In the genomic region with DNA sequence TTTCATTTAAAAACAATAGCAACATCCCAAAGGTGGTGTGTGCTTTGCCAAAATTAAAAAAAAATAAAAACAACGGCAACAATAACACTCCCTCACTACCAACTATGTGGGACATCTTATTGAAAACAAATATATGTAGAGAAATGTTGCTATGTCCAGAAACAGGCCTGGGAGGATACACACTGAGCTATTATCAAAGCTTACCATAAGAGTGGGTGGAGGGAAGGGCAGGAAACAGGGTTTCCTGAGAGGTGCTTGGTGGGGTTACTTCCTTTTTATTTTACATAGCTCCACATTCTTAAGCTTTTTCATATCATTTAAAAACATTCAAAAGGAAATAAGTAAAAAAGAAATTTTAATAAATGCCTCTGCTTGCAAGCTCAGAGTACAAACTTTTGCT, we compare ENCODE assay signal across 1 cellular context.
TF ChIP-seq lines count a peak whose summit lies in the region.

No MANE protein-coding gene starts in this region.

TF ChIP-seq in GM12878, 131 proteins besides CTCF, POLR2A, EP300 and RAD21:
- TF ChIP-seq, protein P1, sequence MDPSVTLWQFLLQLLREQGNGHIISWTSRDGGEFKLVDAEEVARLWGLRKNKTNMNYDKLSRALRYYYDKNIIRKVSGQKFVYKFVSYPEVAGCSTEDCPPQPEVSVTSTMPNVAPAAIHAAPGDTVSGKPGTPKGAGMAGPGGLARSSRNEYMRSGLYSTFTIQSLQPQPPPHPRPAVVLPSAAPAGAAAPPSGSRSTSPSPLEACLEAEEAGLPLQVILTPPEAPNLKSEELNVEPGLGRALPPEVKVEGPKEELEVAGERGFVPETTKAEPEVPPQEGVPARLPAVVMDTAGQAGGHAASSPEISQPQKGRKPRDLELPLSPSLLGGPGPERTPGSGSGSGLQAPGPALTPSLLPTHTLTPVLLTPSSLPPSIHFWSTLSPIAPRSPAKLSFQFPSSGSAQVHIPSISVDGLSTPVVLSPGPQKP (IDR thresholded peaks at IDR 0.05; ENCODE audit: low read depth, low read length) = no peak
- TF ChIP-seq MTA3 (IDR thresholded peaks at IDR 0.05; ENCODE audit: borderline replicate concordance, low read length) (no peak), BRCA1 (IDR thresholded peaks at IDR 0.05; ENCODE audit: low read depth, low read length) (no peak), MEF2B (IDR thresholded peaks at IDR 0.05; ENCODE audit: partially characterized antibody, poor library complexity, severe bottlenecking) (no peak), SREBF2 (IDR thresholded peaks at IDR 0.05; ENCODE audit: low read length) (no peak), TCF3 (IDR thresholded peaks at IDR 0.05; ENCODE audit: borderline replicate concordance, insufficient read depth, low read depth, low read length) (no peak), RAD51 (IDR thresholded peaks at IDR 0.05) (no peak), ESRRA (IDR thresholded peaks at IDR 0.05; ENCODE audit: low read length) (no peak), RB1 (IDR thresholded peaks at IDR 0.05; ENCODE audit: borderline replicate concordance) (no peak), NR2C2 (IDR thresholded peaks at IDR 0.05; ENCODE audit: borderline replicate concordance, control insufficient read depth, insufficient read length, low read depth) (no peak), GABPA (IDR thresholded peaks at IDR 0.05; ENCODE audit: low read depth) (no peak), FOXK2 (IDR thresholded peaks at IDR 0.05) (no peak), CBFB (IDR thresholded peaks at IDR 0.05; ENCODE audit: low read depth) (no peak), RCOR1 (conservative IDR thresholded peaks at IDR 0.05; ENCODE audit: low read depth, low read length) (no peak), YY1 (IDR thresholded peaks at IDR 0.05; ENCODE audit: low read depth, low read length) (no peak), CEBPB (IDR thresholded peaks at IDR 0.05; ENCODE audit: borderline replicate concordance in 1 of 2, low read depth in 2 of 2, low read length in 2 of 2) (no peak)
- TF ChIP-seq, protein P2, sequence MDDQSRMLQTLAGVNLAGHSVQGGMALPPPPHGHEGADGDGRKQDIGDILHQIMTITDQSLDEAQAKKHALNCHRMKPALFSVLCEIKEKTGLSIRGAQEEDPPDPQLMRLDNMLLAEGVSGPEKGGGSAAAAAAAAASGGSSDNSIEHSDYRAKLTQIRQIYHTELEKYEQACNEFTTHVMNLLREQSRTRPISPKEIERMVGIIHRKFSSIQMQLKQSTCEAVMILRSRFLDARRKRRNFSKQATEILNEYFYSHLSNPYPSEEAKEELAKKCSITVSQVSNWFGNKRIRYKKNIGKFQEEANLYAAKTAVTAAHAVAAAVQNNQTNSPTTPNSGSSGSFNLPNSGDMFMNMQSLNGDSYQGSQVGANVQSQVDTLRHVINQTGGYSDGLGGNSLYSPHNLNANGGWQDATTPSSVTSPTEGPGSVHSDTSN (IDR thresholded peaks at IDR 0.05; ENCODE audit: insufficient replicate concordance, low read depth, low read length) = no peak
- TF ChIP-seq, protein P3, sequence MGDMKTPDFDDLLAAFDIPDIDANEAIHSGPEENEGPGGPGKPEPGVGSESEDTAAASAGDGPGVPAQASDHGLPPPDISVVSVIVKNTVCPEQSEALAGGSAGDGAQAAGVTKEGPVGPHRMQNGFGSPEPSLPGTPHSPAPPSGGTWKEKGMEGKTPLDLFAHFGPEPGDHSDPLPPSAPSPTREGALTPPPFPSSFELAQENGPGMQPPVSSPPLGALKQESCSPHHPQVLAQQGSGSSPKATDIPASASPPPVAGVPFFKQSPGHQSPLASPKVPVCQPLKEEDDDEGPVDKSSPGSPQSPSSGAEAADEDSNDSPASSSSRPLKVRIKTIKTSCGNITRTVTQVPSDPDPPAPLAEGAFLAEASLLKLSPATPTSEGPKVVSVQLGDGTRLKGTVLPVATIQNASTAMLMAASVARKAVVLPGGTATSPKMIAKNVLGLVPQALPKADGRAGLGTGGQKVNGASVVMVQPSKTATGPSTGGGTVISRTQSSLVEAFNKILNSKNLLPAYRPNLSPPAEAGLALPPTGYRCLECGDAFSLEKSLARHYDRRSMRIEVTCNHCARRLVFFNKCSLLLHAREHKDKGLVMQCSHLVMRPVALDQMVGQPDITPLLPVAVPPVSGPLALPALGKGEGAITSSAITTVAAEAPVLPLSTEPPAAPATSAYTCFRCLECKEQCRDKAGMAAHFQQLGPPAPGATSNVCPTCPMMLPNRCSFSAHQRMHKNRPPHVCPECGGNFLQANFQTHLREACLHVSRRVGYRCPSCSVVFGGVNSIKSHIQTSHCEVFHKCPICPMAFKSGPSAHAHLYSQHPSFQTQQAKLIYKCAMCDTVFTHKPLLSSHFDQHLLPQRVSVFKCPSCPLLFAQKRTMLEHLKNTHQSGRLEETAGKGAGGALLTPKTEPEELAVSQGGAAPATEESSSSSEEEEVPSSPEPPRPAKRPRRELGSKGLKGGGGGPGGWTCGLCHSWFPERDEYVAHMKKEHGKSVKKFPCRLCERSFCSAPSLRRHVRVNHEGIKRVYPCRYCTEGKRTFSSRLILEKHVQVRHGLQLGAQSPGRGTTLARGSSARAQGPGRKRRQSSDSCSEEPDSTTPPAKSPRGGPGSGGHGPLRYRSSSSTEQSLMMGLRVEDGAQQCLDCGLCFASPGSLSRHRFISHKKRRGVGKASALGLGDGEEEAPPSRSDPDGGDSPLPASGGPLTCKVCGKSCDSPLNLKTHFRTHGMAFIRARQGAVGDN (IDR thresholded peaks at IDR 0.05) = no peak
- TF ChIP-seq, protein P4, sequence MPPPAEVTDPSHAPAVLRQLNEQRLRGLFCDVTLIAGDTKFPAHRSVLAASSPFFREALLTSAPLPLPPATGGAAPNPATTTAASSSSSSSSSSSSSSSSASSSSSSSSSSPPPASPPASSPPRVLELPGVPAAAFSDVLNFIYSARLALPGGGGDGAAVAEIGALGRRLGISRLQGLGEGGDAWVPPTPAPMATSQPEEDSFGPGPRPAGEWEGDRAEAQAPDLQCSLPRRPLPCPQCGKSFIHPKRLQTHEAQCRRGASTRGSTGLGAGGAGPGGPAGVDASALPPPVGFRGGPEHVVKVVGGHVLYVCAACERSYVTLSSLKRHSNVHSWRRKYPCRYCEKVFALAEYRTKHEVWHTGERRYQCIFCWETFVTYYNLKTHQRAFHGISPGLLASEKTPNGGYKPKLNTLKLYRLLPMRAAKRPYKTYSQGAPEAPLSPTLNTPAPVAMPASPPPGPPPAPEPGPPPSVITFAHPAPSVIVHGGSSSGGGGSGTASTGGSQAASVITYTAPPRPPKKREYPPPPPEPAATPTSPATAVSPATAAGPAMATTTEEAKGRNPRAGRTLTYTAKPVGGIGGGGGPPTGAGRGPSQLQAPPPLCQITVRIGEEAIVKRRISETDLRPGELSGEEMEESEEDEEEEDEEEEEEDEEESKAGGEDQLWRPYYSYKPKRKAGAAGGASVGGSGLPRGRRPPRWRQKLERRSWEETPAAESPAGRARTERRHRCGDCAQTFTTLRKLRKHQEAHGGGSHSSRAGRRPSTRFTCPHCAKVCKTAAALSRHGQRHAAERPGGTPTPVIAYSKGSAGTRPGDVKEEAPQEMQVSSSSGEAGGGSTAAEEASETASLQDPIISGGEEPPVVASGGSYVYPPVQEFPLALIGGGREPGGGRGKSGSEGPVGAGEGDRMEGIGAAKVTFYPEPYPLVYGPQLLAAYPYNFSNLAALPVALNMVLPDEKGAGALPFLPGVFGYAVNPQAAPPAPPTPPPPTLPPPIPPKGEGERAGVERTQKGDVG (CRISPR knock-in tag; IDR thresholded peaks at IDR 0.05) = no peak
- TF ChIP-seq, protein P5, sequence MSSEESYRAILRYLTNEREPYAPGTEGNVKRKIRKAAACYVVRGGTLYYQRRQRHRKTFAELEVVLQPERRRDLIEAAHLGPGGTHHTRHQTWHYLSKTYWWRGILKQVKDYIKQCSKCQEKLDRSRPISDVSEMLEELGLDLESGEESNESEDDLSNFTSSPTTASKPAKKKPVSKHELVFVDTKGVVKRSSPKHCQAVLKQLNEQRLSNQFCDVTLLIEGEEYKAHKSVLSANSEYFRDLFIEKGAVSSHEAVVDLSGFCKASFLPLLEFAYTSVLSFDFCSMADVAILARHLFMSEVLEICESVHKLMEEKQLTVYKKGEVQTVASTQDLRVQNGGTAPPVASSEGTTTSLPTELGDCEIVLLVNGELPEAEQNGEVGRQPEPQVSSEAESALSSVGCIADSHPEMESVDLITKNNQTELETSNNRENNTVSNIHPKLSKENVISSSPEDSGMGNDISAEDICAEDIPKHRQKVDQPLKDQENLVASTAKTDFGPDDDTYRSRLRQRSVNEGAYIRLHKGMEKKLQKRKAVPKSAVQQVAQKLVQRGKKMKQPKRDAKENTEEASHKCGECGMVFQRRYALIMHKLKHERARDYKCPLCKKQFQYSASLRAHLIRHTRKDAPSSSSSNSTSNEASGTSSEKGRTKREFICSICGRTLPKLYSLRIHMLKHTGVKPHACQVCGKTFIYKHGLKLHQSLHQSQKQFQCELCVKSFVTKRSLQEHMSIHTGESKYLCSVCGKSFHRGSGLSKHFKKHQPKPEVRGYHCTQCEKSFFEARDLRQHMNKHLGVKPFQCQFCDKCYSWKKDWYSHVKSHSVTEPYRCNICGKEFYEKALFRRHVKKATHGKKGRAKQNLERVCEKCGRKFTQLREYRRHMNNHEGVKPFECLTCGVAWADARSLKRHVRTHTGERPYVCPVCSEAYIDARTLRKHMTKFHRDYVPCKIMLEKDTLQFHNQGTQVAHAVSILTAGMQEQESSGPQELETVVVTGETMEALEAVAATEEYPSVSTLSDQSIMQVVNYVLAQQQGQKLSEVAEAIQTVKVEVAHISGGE (CRISPR knock-in tag; IDR thresholded peaks at IDR 0.05) = no peak
